Comparison of ENCODE assay signal across 26 cellular contexts in the genomic region with DNA sequence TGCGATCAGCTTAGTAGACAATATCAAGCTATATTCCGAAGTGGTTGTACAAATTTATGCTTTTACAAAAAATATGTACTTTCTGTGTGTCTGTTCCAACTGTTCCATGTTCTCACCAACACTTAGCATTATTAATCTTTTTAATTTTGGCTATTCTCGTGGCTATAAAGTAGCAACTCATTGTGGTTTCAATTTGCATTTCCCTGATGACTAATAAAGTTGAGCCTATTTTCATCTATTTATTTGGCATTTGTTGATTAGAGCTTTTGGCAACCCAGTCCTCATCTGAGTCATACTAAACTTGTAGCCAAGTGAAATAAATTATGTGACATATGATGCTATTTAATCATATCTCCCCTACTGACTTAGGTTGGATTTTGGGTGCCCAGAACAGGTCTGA.
DNase-seq lines count a peak whose midpoint lies in the region; ATAC-seq, FAIRE-seq and TF ChIP-seq lines count a peak whose summit lies in the region.
"Had no signal": no experiment of that assay in that cellular context is flagged by ENCODE, and none has a peak within 500 bp of the region (broad histone marks: within the 10 kb centered on the region; RNA-seq: fewer than 3 reads in every experiment).

No MANE protein-coding gene starts in this region.

- no peaks in the 10 kb centered on the region for H3K9me2 ChIP-seq in hepatocyte (replicated peaks; ENCODE audit: insufficient read depth)

- H3K27ac ChIP-seq in hepatocyte: peak overlapping the region; percentile 42
- H3K27ac ChIP-seq: HL-60, prostate gland, thyroid gland had no signal

- H3K4me1 ChIP-seq in hepatocyte (ENCODE audit: insufficient read depth): no peaks in the 10 kb centered on the region
- H3K4me1 ChIP-seq: prostate gland, thyroid gland had no signal

- H4K20me1 ChIP-seq in hepatocyte (ENCODE audit: insufficient read depth, poor library complexity, severe bottlenecking): no peaks in the 10 kb centered on the region

- H3K27ac Mint-ChIP-seq in CD14-positive monocyte: no peak overlapping the region
- no peak overlapping the region for H3K27ac Mint-ChIP-seq in naive thymus-derived CD8-positive, alpha-beta T cell
- H3K27ac Mint-ChIP-seq: activated CD4-positive, alpha-beta T cell treated with anti-CD3 and anti-CD28 coated beads, Interleukin-2, amount 10 ng/mL, durations not matched to agents 7 days and 5 days; activated naive CD8-positive, alpha-beta T cell; activated T-helper 17 cell treated with anti-CD3 and anti-CD28 coated beads, Interleukin-2, amount 50 U/mL, for 72 hours; brain had no signal

- no peak overlapping the region for H2AFZ ChIP-seq in hepatocyte

- intact Hi-C loops in CD14-positive monocyte (cut with micrococcal nuclease): no loop called here

- 90% methylated on average over 3 of the region's 3 CpGs for WGBS in hepatocyte (ENCODE audit: low lambda C conversion rate, missing lambda C conversion rate)

- H3K27me3 Mint-ChIP-seq in CD14-positive monocyte (ENCODE audit: low read depth in 3 of 3): peaks cover 0 to 8% (median 7%) of the 10 kb centered on the region in 3 donors
- H3K27me3 Mint-ChIP-seq in naive thymus-derived CD8-positive, alpha-beta T cell: peaks cover 2 to 10% (median 5%) of the 10 kb centered on the region in 5 donors
- H3K27me3 Mint-ChIP-seq: activated CD4-positive, alpha-beta T cell treated with anti-CD3 and anti-CD28 coated beads, Interleukin-2, amount 10 ng/mL, durations not matched to agents 7 days and 5 days; activated naive CD8-positive, alpha-beta T cell had no signal

- DNase-seq in AG10803 (ENCODE audit: low read depth) (peak; percentile 78), LHCN-M2 (ENCODE audit: low read depth) (peak; percentile 24), bronchial epithelial cell (ENCODE audit: low read depth) (peak; percentile 55), hepatocyte (ENCODE audit: low spot score) (no peak), CD14-positive monocyte (ENCODE audit: low spot score) (no peak), iPS-NIHi7 (ENCODE audit: extremely low spot score) (no peak)
- DNase-seq in naive thymus-derived CD8-positive, alpha-beta T cell: no peak
- DNase-seq: activated CD4-positive, alpha-beta T cell treated with anti-CD3 and anti-CD28 coated beads, Interleukin-2, amount 10 ng/mL, durations not matched to agents 7 days and 5 days; cortex of kidney; DND-41; left colon; midbrain; MM.1S; NCI-H146; NCI-H774; SHP77; stimulated activated CD4-positive, alpha-beta T cell treated with anti-CD3 and anti-CD28 coated beads, Interleukin-2, amount 100 ng/mL, for 48 hours; stimulated activated naive CD4-positive, alpha-beta T cell treated with Interleukin-2 at 50 U/mL for 16 hours; thyroid gland had no signal

- POLR2A ChIA-PET in naive thymus-derived CD8-positive, alpha-beta T cell (lab: Charles Lee): no interaction called here

- H3K4me2 ChIP-seq in hepatocyte: no peak overlapping the region

- peaks cover 2 to 14% (median 9%) of the 10 kb centered on the region in 7 donors for H3K9me3 Mint-ChIP-seq in CD14-positive monocyte
- H3K9me3 Mint-ChIP-seq in naive thymus-derived CD8-positive, alpha-beta T cell: peaks cover 2 to 15% (median 9%) of the 10 kb centered on the region in 9 donors

- no peaks in the 10 kb centered on the region for H3K79me2 ChIP-seq in hepatocyte

- no peaks in the 10 kb centered on the region for H3K9me3 ChIP-seq in hepatocyte (ENCODE audit: low read depth)
- H3K9me3 ChIP-seq: prostate gland, thyroid gland had no signal

- H3K4me3 ChIP-seq in AG10803 (ENCODE audit: low read length): no peak overlapping the region
- no peak overlapping the region for H3K4me3 ChIP-seq in bronchial epithelial cell (ENCODE audit: low read depth, low read length)
- no peak overlapping the region for H3K4me3 ChIP-seq in hepatocyte
- H3K4me3 ChIP-seq: prostate gland, thyroid gland had no signal

- no peak overlapping the region for H3K4me3 Mint-ChIP-seq in CD14-positive monocyte
- H3K4me3 Mint-ChIP-seq in naive thymus-derived CD8-positive, alpha-beta T cell: no peak overlapping the region
- H3K4me3 Mint-ChIP-seq: activated CD4-positive, alpha-beta T cell treated with anti-CD3 and anti-CD28 coated beads, Interleukin-2, amount 10 ng/mL, durations not matched to agents 7 days and 5 days; activated naive CD8-positive, alpha-beta T cell; activated T-helper 17 cell treated with anti-CD3 and anti-CD28 coated beads, Interleukin-2, amount 50 U/mL, for 72 hours; brain; neural crest cell had no signal

- no peaks in the 10 kb centered on the region for H3K4me1 Mint-ChIP-seq in CD14-positive monocyte
- H3K4me1 Mint-ChIP-seq in naive thymus-derived CD8-positive, alpha-beta T cell: no peaks in the 10 kb centered on the region
- H3K4me1 Mint-ChIP-seq: activated CD4-positive, alpha-beta T cell treated with anti-CD3 and anti-CD28 coated beads, Interleukin-2, amount 10 ng/mL, durations not matched to agents 7 days and 5 days; activated T-helper 17 cell treated with anti-CD3 and anti-CD28 coated beads, Interleukin-2, amount 50 U/mL, for 72 hours; brain; neural crest cell had no signal

- no peak for ATAC-seq in HG03469 (IDR thresholded peaks at IDR 0.05; ENCODE audit: unreplicated experiment)
- ATAC-seq in naive thymus-derived CD8-positive, alpha-beta T cell: no peak
- ATAC-seq: activated T-helper 17 cell treated with anti-CD3 and anti-CD28 coated beads, Interleukin-2, amount 50 U/mL, for 72 hours; left colon had no signal

- no peaks in the 10 kb centered on the region for H3K36me3 Mint-ChIP-seq in CD14-positive monocyte
- no peaks in the 10 kb centered on the region for H3K36me3 Mint-ChIP-seq in naive thymus-derived CD8-positive, alpha-beta T cell
- H3K36me3 Mint-ChIP-seq: activated naive CD8-positive, alpha-beta T cell had no signal

- H3K27me3 ChIP-seq in bronchial epithelial cell (ENCODE audit: control insufficient read depth, insufficient read depth, low read length) (no peaks in the 10 kb centered on the region), hepatocyte (no peaks in the 10 kb centered on the region)
- H3K27me3 ChIP-seq: thyroid gland had no signal

- FAIRE-seq in bronchial epithelial cell (lab: Jason Lieb, UNC): no peak

- TF ChIP-seq CTCF in AG10803 (conservative IDR thresholded peaks at IDR 0.05; ENCODE audit: low read length) (no peak), bronchial epithelial cell (IDR thresholded peaks at IDR 0.05; ENCODE audit: insufficient read depth, low read length, severe bottlenecking) (no peak), hepatocyte (IDR thresholded peaks at IDR 0.05; ENCODE audit: poor library complexity) (no peak), CD14-positive monocyte (IDR thresholded peaks at IDR 0.05) (no peak)

- H3K36me3 ChIP-seq in bronchial epithelial cell (ENCODE audit: control insufficient read depth, insufficient read depth, low read length) (no peaks in the 10 kb centered on the region), hepatocyte (replicated peaks; ENCODE audit: insufficient read depth, low read depth) (no peaks in the 10 kb centered on the region)
- H3K36me3 ChIP-seq: prostate gland, thyroid gland had no signal

Comparison
In these comparisons a context has a peak if more than half of its experiments do, and no peak if none do; other contexts are left out.
1. DNase-seq: peak in AG10803 (single experiment), LHCN-M2 (single experiment) and bronchial epithelial cell (single experiment); none in hepatocyte (single experiment), CD14-positive monocyte (single experiment), iPS-NIHi7 (single experiment) and naive thymus-derived CD8-positive, alpha-beta T cell (0 of 10).